Comparison of ENCODE assay signal across 19 cellular contexts in the genomic region with DNA sequence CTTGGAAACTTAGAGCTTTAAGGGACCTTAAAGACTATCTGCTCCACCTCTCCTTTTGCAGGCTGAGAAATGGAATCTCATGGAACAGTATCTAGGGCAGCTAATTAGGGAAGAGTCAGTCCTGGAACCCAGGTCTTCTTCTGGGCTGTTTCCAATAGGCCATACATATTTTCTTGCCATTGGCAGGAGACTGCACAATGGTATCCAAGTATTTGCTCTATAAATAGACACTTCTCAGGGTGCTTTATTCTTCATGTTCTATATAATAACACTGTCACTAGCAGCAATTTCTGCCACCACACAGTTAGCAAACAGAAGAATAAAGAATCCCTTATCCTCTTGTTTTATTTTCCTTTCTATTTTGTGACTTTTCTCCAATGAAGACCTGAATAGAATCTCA.
"Had no signal": no experiment of that assay in that cellular context is flagged by ENCODE, and none has a peak within 500 bp of the region (broad histone marks: within the 10 kb centered on the region; RNA-seq: fewer than 3 reads in every experiment).

No MANE protein-coding gene starts in this region.

- ATAC-seq: naive thymus-derived CD8-positive, alpha-beta T cell; natural killer cell treated with Interleukin-12 subunit alpha and Interleukin-12 subunit beta and Interleukin-15 and Interleukin-18, amount 100 ng/mL, for 72 hours; pancreas; right lobe of liver; stimulated activated effector memory CD8-positive, alpha-beta T cell treated with anti-CD3 and anti-CD28 coated beads, Interleukin-12 subunit alpha, Interleukin-12 subunit beta, amount 100 ng/mL, for 72 hours; stimulated activated naive B cell treated with anti-CD40 and anti-IgM and Interleukin-4, amounts not matched to agents 10 μg/mL and 1 μg/mL and 100 μg/mL, for 72 hours had no signal

- DNase-seq: naive thymus-derived CD8-positive, alpha-beta T cell; nephron progenitor cell; nucleus accumbens; pancreas; retina; right lobe of liver; sigmoid colon; small intestine; stimulated activated CD4-positive, alpha-beta T cell treated with anti-CD3 and anti-CD28 coated beads, Interleukin-15, amount 100 ng/mL, for 24 hours; stimulated activated CD4-positive, alpha-beta T cell treated with anti-CD3 and anti-CD28 coated beads, Interleukin-2, amount 100 ng/mL, for 24 hours; stimulated activated CD4-positive, alpha-beta T cell treated with anti-CD3 and anti-CD28 coated beads, Interleukin-2, amount 100 ng/mL, for 48 hours; stimulated activated CD4-positive, alpha-beta T cell treated with anti-CD3 and anti-CD28 coated beads, Interleukin-4, amount 100 ng/mL, for 24 hours; stimulated activated naive B cell treated with anti-CD40 and anti-IgM and Interleukin-4, amounts not matched to agents 10 μg/mL and 1 μg/mL and 100 μg/mL, for 72 hours; stimulated activated naive CD4-positive, alpha-beta T cell treated with Interleukin-2 at 50 U/mL for 16 hours; stomach; thyroid gland; upper lobe of left lung had no signal
